In the genomic region with DNA sequence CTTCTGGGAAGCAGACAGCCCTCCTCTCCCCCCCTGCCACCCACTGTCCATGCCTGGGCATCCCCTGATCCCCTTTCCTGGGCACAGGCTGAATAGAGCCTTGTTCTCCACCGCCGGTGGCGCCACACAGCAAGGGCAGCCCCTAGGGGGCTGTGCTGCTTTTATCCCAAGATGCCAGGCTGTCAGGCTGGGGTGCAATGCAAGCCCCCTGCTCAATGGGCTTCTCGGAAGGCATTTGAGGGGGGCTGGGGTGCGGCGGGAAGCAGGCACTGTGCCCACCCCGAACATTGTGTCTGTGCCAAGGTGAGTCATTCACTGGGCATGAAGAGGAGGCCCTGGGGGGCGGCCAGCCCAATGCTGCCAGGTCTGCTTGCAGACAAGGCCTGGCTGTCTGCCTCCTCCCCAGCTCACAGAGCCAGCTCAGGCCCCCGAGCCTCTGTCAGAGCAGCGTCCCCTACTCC, we compare ENCODE assay signal across 1 cellular context.
A peak's percentile ranks its signal among the peaks of the same experiment; 100 is the strongest.
TF ChIP-seq lines count a peak whose summit lies in the region.

No MANE protein-coding gene starts in this region.

TF ChIP-seq in HepG2, 621 proteins besides CTCF, POLR2A, EP300 and RAD21 (continues in another document):
- no peak for TF ChIP-seq CCDC6 (CRISPR knock-in tag; IDR thresholded peaks at IDR 0.05)
- TF ChIP-seq ZNF816 (CRISPR knock-in tag; IDR thresholded peaks at IDR 0.05; ENCODE audit: borderline replicate concordance) = no peak
- TF ChIP-seq ZNF296 (CRISPR knock-in tag; conservative IDR thresholded peaks at IDR 0.05) = no peak
- no peak for TF ChIP-seq RORA (CRISPR knock-in tag; IDR thresholded peaks at IDR 0.05)
- no peak for TF ChIP-seq ERF (CRISPR knock-in tag; IDR thresholded peaks at IDR 0.05)
- TF ChIP-seq AGO1 (IDR thresholded peaks at IDR 0.05; ENCODE audit: low read depth, low read length, poor library complexity, severe bottlenecking) = peak; percentile 35
- peak; percentile 98 for TF ChIP-seq HNRNPL (IDR thresholded peaks at IDR 0.05; ENCODE audit: low read depth, low read length)
- TF ChIP-seq, protein P1, sequence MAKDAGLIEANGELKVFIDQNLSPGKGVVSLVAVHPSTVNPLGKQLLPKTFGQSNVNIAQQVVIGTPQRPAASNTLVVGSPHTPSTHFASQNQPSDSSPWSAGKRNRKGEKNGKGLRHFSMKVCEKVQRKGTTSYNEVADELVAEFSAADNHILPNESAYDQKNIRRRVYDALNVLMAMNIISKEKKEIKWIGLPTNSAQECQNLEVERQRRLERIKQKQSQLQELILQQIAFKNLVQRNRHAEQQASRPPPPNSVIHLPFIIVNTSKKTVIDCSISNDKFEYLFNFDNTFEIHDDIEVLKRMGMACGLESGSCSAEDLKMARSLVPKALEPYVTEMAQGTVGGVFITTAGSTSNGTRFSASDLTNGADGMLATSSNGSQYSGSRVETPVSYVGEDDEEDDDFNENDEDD (CRISPR knock-in tag; IDR thresholded peaks at IDR 0.05; ENCODE audit: borderline replicate concordance) = no peak
- TF ChIP-seq HNRNPLL (IDR thresholded peaks at IDR 0.05; ENCODE audit: low read depth, low read length, poor library complexity, severe bottlenecking) = peak; percentile 38
- TF ChIP-seq, protein P2, sequence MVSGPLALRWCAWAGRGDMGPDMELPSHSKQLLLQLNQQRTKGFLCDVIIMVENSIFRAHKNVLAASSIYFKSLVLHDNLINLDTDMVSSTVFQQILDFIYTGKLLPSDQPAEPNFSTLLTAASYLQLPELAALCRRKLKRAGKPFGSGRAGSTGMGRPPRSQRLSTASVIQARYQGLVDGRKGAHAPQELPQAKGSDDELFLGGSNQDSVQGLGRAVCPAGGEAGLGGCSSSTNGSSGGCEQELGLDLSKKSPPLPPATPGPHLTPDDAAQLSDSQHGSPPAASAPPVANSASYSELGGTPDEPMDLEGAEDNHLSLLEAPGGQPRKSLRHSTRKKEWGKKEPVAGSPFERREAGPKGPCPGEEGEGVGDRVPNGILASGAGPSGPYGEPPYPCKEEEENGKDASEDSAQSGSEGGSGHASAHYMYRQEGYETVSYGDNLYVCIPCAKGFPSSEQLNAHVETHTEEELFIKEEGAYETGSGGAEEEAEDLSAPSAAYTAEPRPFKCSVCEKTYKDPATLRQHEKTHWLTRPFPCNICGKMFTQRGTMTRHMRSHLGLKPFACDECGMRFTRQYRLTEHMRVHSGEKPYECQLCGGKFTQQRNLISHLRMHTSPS (CRISPR knock-in tag; IDR thresholded peaks at IDR 0.05; ENCODE audit: low read depth) = peak; percentile 76
- peak; percentile 58 for TF ChIP-seq SRSF1 (optimal IDR thresholded peaks at IDR 0.05; ENCODE audit: low read depth, low read length)
- 0 out of 2 replicates have a peak, but pooled peaks have one; percentile 9 for TF ChIP-seq MTA1 (CRISPR knock-in tag; IDR thresholded peaks at IDR 0.05; ENCODE audit: borderline replicate concordance)
- no peak for TF ChIP-seq ZNF276 (CRISPR knock-in tag; IDR thresholded peaks at IDR 0.05; ENCODE audit: low read depth)
- TF ChIP-seq TP53 (CRISPR knock-in tag; conservative IDR thresholded peaks at IDR 0.05) = no peak
- no peak for TF ChIP-seq ZNF574 (CRISPR knock-in tag; IDR thresholded peaks at IDR 0.05)
- no peak for TF ChIP-seq GATAD2A (CRISPR knock-in tag; IDR thresholded peaks at IDR 0.05)
- no peak for TF ChIP-seq ZNF530 (CRISPR knock-in tag; IDR thresholded peaks at IDR 0.05; ENCODE audit: low read depth)
- TF ChIP-seq ATF7-NPFF (CRISPR knock-in tag; IDR thresholded peaks at IDR 0.05; ENCODE audit: low read depth) = no peak
- TF ChIP-seq ARID4A (CRISPR knock-in tag; IDR thresholded peaks at IDR 0.05; ENCODE audit: borderline replicate concordance) = peak; percentile 13; the same call in 1 of the 2 replicates
- no peak for TF ChIP-seq ZNF616 (CRISPR knock-in tag; IDR thresholded peaks at IDR 0.05; ENCODE audit: low read depth)
- no peak for TF ChIP-seq ZBTB10 (CRISPR knock-in tag; IDR thresholded peaks at IDR 0.05; ENCODE audit: borderline replicate concordance)
- TF ChIP-seq TARDBP (CRISPR knock-in tag; IDR thresholded peaks at IDR 0.05) = no peak
- 0 out of 2 replicates have a peak, but pooled peaks have one; percentile 24 for TF ChIP-seq ZNF274 (CRISPR knock-in tag; IDR thresholded peaks at IDR 0.05)
- TF ChIP-seq, protein P3, sequence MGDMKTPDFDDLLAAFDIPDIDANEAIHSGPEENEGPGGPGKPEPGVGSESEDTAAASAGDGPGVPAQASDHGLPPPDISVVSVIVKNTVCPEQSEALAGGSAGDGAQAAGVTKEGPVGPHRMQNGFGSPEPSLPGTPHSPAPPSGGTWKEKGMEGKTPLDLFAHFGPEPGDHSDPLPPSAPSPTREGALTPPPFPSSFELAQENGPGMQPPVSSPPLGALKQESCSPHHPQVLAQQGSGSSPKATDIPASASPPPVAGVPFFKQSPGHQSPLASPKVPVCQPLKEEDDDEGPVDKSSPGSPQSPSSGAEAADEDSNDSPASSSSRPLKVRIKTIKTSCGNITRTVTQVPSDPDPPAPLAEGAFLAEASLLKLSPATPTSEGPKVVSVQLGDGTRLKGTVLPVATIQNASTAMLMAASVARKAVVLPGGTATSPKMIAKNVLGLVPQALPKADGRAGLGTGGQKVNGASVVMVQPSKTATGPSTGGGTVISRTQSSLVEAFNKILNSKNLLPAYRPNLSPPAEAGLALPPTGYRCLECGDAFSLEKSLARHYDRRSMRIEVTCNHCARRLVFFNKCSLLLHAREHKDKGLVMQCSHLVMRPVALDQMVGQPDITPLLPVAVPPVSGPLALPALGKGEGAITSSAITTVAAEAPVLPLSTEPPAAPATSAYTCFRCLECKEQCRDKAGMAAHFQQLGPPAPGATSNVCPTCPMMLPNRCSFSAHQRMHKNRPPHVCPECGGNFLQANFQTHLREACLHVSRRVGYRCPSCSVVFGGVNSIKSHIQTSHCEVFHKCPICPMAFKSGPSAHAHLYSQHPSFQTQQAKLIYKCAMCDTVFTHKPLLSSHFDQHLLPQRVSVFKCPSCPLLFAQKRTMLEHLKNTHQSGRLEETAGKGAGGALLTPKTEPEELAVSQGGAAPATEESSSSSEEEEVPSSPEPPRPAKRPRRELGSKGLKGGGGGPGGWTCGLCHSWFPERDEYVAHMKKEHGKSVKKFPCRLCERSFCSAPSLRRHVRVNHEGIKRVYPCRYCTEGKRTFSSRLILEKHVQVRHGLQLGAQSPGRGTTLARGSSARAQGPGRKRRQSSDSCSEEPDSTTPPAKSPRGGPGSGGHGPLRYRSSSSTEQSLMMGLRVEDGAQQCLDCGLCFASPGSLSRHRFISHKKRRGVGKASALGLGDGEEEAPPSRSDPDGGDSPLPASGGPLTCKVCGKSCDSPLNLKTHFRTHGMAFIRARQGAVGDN (CRISPR knock-in tag; IDR thresholded peaks at IDR 0.05) = peak; percentile 44; the same call in 1 of the 2 replicates
- TF ChIP-seq ZNF230 (CRISPR knock-in tag; IDR thresholded peaks at IDR 0.05) = no peak
- no peak for TF ChIP-seq SRF (IDR thresholded peaks at IDR 0.05; ENCODE audit: low read depth, low read length)
- no peak for TF ChIP-seq CENPX (CRISPR knock-in tag; IDR thresholded peaks at IDR 0.05)
- TF ChIP-seq ZNF501 (CRISPR knock-in tag; IDR thresholded peaks at IDR 0.05) = 0 out of 2 replicates have a peak, but pooled peaks have one; percentile 12
- TF ChIP-seq CHD4 (IDR thresholded peaks at IDR 0.05; ENCODE audit: borderline replicate concordance, low read length) = 0 out of 2 replicates have a peak, but pooled peaks have one; percentile 11
- 0 out of 2 replicates have a peak, but pooled peaks have one; percentile 10 for TF ChIP-seq ZSCAN31 (CRISPR knock-in tag; IDR thresholded peaks at IDR 0.05; ENCODE audit: low read depth)
- no peak for TF ChIP-seq ZSCAN20 (CRISPR knock-in tag; IDR thresholded peaks at IDR 0.05; ENCODE audit: borderline replicate concordance)
- 0 out of 2 replicates have a peak, but pooled peaks have one; percentile 37 for TF ChIP-seq PCBP1 (IDR thresholded peaks at IDR 0.05; ENCODE audit: borderline replicate concordance, low read depth, low read length)
- no peak for TF ChIP-seq NR2F2 (IDR thresholded peaks at IDR 0.05; ENCODE audit: borderline replicate concordance, low read depth)
